ENCODE assay signal across 1 cellular context in the genomic region with DNA sequence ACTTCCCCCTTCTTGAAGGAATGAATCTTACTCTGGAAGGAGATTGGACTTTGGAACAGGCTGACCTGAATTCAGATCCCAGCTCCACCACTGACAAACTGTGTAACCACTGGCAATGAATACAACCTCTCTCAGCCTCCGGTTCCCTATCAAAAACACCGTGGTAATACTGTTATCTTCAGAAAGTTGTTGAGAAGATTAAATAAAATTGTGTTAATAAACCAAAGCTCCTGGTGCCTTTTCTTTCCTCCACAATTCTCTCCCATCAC.
TF ChIP-seq lines count a peak whose summit lies in the region.

No MANE protein-coding gene starts in this region.

TF ChIP-seq in HepG2, 621 proteins besides CTCF, POLR2A, EP300 and RAD21 (continued from another document):
- TF ChIP-seq, protein P1, sequence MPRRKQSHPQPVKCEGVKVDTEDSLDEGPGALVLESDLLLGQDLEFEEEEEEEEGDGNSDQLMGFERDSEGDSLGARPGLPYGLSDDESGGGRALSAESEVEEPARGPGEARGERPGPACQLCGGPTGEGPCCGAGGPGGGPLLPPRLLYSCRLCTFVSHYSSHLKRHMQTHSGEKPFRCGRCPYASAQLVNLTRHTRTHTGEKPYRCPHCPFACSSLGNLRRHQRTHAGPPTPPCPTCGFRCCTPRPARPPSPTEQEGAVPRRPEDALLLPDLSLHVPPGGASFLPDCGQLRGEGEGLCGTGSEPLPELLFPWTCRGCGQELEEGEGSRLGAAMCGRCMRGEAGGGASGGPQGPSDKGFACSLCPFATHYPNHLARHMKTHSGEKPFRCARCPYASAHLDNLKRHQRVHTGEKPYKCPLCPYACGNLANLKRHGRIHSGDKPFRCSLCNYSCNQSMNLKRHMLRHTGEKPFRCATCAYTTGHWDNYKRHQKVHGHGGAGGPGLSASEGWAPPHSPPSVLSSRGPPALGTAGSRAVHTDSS (CRISPR knock-in tag; conservative IDR thresholded peaks at IDR 0.05), result no peak
- TF ChIP-seq ZMYM2 (CRISPR knock-in tag; IDR thresholded peaks at IDR 0.05) (no peak), FOXK1 (CRISPR knock-in tag; IDR thresholded peaks at IDR 0.05; ENCODE audit: borderline replicate concordance, low read depth) (no peak), GZF1 (CRISPR knock-in tag; IDR thresholded peaks at IDR 0.05) (no peak), THAP11 (CRISPR knock-in tag; IDR thresholded peaks at IDR 0.05) (no peak)
